In the genomic region with DNA sequence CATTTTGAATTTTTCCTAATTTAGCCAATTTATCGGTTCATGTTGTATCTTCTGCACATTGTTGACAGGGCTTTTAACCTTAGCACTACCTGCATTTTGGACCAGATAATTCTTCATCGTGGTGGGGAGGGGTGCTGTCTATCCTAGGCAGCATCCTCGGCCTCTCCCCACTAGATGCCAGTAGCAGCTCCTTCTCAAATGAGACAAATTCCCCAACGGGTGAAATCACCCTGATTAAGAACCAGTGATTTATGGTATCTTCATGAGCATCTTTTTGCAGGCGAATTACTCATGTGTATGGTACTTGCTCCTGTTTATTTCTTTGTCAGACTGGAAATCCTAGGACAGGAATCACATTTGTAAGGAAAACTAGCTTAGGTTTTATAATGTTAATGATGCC, we compare ENCODE assay signal across 22 cellular contexts.
DNase-seq lines count a peak whose midpoint lies in the region; ATAC-seq, FAIRE-seq and TF ChIP-seq lines count a peak whose summit lies in the region.
"Had no signal": no experiment of that assay in that cellular context is flagged by ENCODE, and none has a peak within 500 bp of the region (broad histone marks: within the 10 kb centered on the region; RNA-seq: fewer than 3 reads in every experiment).

No MANE protein-coding gene starts in this region.

- no peaks in the 10 kb centered on the region for H3K9me3 ChIP-seq in keratinocyte (ENCODE audit: control insufficient read depth, low read depth, low read length)
- H3K9me3 ChIP-seq: BE2C, gastrocnemius medialis had no signal

- H3K4me3 ChIP-seq in AG10803 (ENCODE audit: low read length) (no peak overlapping the region), brain microvascular endothelial cell (ENCODE audit: low read depth, low read length) (no peak overlapping the region), keratinocyte (ENCODE audit: control insufficient read depth in 2 of 3, extremely low read depth in 1 of 3, insufficient read depth in 2 of 3, low read depth in 1 of 3, low read length in 3 of 3) (no peak overlapping the region)
- H3K4me3 ChIP-seq: gastrocnemius medialis had no signal

- no peak for TF ChIP-seq POLR2A in erythroblast (IDR thresholded peaks at IDR 0.05; ENCODE audit: low read length)

- H3K9me1 ChIP-seq in keratinocyte (ENCODE audit: control insufficient read depth, extremely low read depth, insufficient read depth, low read length) = no peaks in the 10 kb centered on the region

- H3K4me1 ChIP-seq in keratinocyte (ENCODE audit: control insufficient read depth, extremely low read depth, insufficient read depth, low read length) = no peaks in the 10 kb centered on the region
- H3K4me1 ChIP-seq: BE2C, gastrocnemius medialis had no signal

- FAIRE-seq in keratinocyte (lab: Jason Lieb, UNC) = no peak
- FAIRE-seq: G401.6, kidney had no signal

- no peak overlapping the region for H3K9ac ChIP-seq in keratinocyte (ENCODE audit: control insufficient read depth, extremely low read depth, insufficient read depth, low read length)

- H4K20me1 ChIP-seq in keratinocyte (ENCODE audit: control insufficient read depth, extremely low read depth, insufficient read depth, low read length) = no peaks in the 10 kb centered on the region

- no peak overlapping the region for H3K4me2 ChIP-seq in keratinocyte (ENCODE audit: control insufficient read depth, extremely low read depth, insufficient read depth, low read depth, low read length)

- H3K36me3 ChIP-seq in brain microvascular endothelial cell (replicated peaks) = no peaks in the 10 kb centered on the region
- H3K36me3 ChIP-seq in keratinocyte (ENCODE audit: control insufficient read depth in 2 of 2, extremely low read depth in 1 of 2, insufficient read depth in 2 of 2, low read length in 2 of 2) = no peaks in the 10 kb centered on the region
- H3K36me3 ChIP-seq: BE2C, gastrocnemius medialis had no signal

- no peak overlapping the region for H3K27ac ChIP-seq in brain microvascular endothelial cell
- H3K27ac ChIP-seq in keratinocyte (ENCODE audit: control insufficient read depth, insufficient read depth, low read length) = no peak overlapping the region
- H3K27ac ChIP-seq: gastrocnemius medialis had no signal

- DNase-seq in AG10803 (ENCODE audit: low read depth) (peak; percentile 72), HS-5 (ENCODE audit: low read depth) (peak; percentile 30), brain microvascular endothelial cell (peak; percentile 13), keratinocyte (ENCODE audit: low read depth, low spot score) (no peak), erythroblast (lab: John Stamatoyannopoulos, UW) (no peak)
- DNase-seq: activated CD4-positive, alpha-beta T cell treated with anti-CD3 and anti-CD28 coated beads for 1 hour; activated naive CD8-positive, alpha-beta T cell treated with anti-CD3 and anti-CD28 coated beads, Interleukin-2, amount 50 U/mL, for 24 hours; activated T-cell treated with anti-CD3 and anti-CD28 coated beads for 4 hours; BE2C; cortex of kidney; gastrocnemius medialis; kidney; NCI-H2171 treated with DMSO at 0.1 percent for 48 hours; retina; stimulated activated CD4-positive, alpha-beta T cell treated with anti-CD3 and anti-CD28 coated beads, Interleukin-4, amount 100 ng/mL, for 4 hours; SW 1271 had no signal

- H3K27me3 ChIP-seq in brain microvascular endothelial cell (replicated peaks) (no peaks in the 10 kb centered on the region), keratinocyte (ENCODE audit: control insufficient read depth, extremely low read depth, insufficient read depth, low read length) (no peaks in the 10 kb centered on the region)
- H3K27me3 ChIP-seq: BE2C, gastrocnemius medialis had no signal

- no peak overlapping the region for H2AFZ ChIP-seq in keratinocyte (ENCODE audit: control insufficient read depth, low read length)

- peak; percentile 54 for TF ChIP-seq CTCF in AG10803 (conservative IDR thresholded peaks at IDR 0.05; ENCODE audit: low read length)
- peak; percentile 4 for TF ChIP-seq CTCF in brain microvascular endothelial cell (IDR thresholded peaks at IDR 0.05; ENCODE audit: low read depth, low read length, missing control alignments)
- peak in 2 of 3 experiments; percentile 25 to 32 for TF ChIP-seq CTCF in keratinocyte (optimal IDR thresholded peaks at IDR 0.05 in 1 of 3, IDR thresholded peaks at IDR 0.05 in 1 of 3, conservative IDR thresholded peaks at IDR 0.05 in 1 of 3; ENCODE audit: extremely low read depth in 1 of 3, insufficient read depth in 2 of 3, low read length in 3 of 3)

- ATAC-seq in HG03571 (IDR thresholded peaks at IDR 0.05; ENCODE audit: unreplicated experiment) = no peak
- ATAC-seq in HG02642 (IDR thresholded peaks at IDR 0.05; ENCODE audit: poor library complexity, unreplicated experiment) = no peak
- ATAC-seq in HG02798 (IDR thresholded peaks at IDR 0.05; ENCODE audit: poor library complexity, unreplicated experiment) = no peak
- ATAC-seq: activated naive CD8-positive, alpha-beta T cell treated with anti-CD3 and anti-CD28 coated beads, Interleukin-2, amount 50 U/mL, for 24 hours; gastrocnemius medialis; natural killer cell treated with Interleukin-12 subunit alpha and Interleukin-12 subunit beta and Interleukin-15 and Interleukin-18, amount 100 ng/mL, for 72 hours; stimulated activated memory B cell treated with anti-CD40 and anti-IgM and Interleukin-4, amounts not matched to agents 10 μg/mL and 1 μg/mL and 100 μg/mL, for 72 hours had no signal

- in situ Hi-C loops in brain microvascular endothelial cell (cut with HindIII; ENCODE audit: low pct_ligation_motif_present, low sequenced_read_pairs) = no loop called here

- no peaks in the 10 kb centered on the region for H3K79me2 ChIP-seq in keratinocyte (ENCODE audit: control insufficient read depth, insufficient read depth, low read length)

- dilution Hi-C loops in keratinocyte (cut with MboI; ENCODE audit: extremely low pct_ligation_motif_present, low sequenced_read_pairs) = no loop called here

Comparison
In these comparisons a context has a peak if more than half of its experiments do, and no peak if none do; other contexts are left out.
1. DNase-seq: peak in AG10803 (single experiment), HS-5 (single experiment) and brain microvascular endothelial cell (single experiment); none in keratinocyte (single experiment) and erythroblast (0 of 2).
2. CTCF ChIP-seq: peak in every context shown above with its lines; median percentile 54 in AG10803; 28 in keratinocyte; 4 in brain microvascular endothelial cell.